ENCODE assay signal across 8 cellular contexts in genomic region chr2:108690001-108690400, GRCh38. TPM values are rescaled to one million over a fixed set of nuclear protein-coding genes. Genes with fewer than 3 reads are reported as not detected.
DNase-seq lines count a peak whose midpoint lies in the region; ATAC-seq and TF ChIP-seq lines count a peak whose summit lies in the region.
"Not testable (repeated sequence)": the region's sequence is repeated elsewhere in the genome, so short reads cannot be mapped to it uniquely, and the experiment has no call there.

No MANE protein-coding gene starts in this region.

- not testable (repeated sequence) for H3K27ac Mint-ChIP-seq in activated naive CD4-positive, alpha-beta T cell treated with anti-CD3 and anti-CD28 coated beads for 36 hours

- not testable (repeated sequence) for H3K4me1 Mint-ChIP-seq in activated naive CD4-positive, alpha-beta T cell treated with anti-CD3 and anti-CD28 coated beads for 36 hours (ENCODE audit: low read depth)

- not testable (repeated sequence) for H3K27ac ChIP-seq in DND-41 (ENCODE audit: low read length); PC-3 (ENCODE audit: low read length)

- BruUV-seq in PC-3 (replicated peaks; lab: Mats Ljungman, UMichigan), result not testable (repeated sequence)

- not testable (repeated sequence) for H2AFZ ChIP-seq in DND-41 (ENCODE audit: low read depth, low read length); PC-3 (ENCODE audit: low read length)

- H3K27me3 Mint-ChIP-seq in activated naive CD4-positive, alpha-beta T cell treated with anti-CD3 and anti-CD28 coated beads for 36 hours (ENCODE audit: low read depth), result not testable (repeated sequence)

- H3K27me3 ChIP-seq in DND-41 (ENCODE audit: insufficient read depth, low read length, poor library complexity); PC-3 (ENCODE audit: low read length): not testable (repeated sequence)

- ATAC-seq in DND-41 (ENCODE audit: insufficient read depth, low read depth), result peak; percentile 91
- peak; percentile 95 for ATAC-seq in GM19438 (IDR thresholded peaks at IDR 0.05; ENCODE audit: low read depth, unreplicated experiment)
- ATAC-seq in HG02588 (IDR thresholded peaks at IDR 0.05; ENCODE audit: unreplicated experiment), result peak; percentile 49
- peak; percentile 96 for ATAC-seq in HG03342 (IDR thresholded peaks at IDR 0.05; ENCODE audit: unreplicated experiment)
- peak; percentile 70 for ATAC-seq in PC-3
- peak; percentile 82 to 84 for ATAC-seq in left cardiac atrium
- ATAC-seq in sciatic nerve, result peak; percentile 59

- not testable (repeated sequence) for H3K4me3 Mint-ChIP-seq in activated naive CD4-positive, alpha-beta T cell treated with anti-CD3 and anti-CD28 coated beads for 36 hours

- H4K20me1 ChIP-seq in DND-41 (ENCODE audit: insufficient read depth, low read length); PC-3 (ENCODE audit: low read length): not testable (repeated sequence)

- CTCF ChIA-PET in PC-3 (lab: Charles Lee); activated naive CD4-positive, alpha-beta T cell treated with anti-CD3 and anti-CD28 coated beads for 36 hours (lab: Charles Lee): not testable (repeated sequence)

- not testable (repeated sequence) for H3K4me3 ChIP-seq in DND-41 (ENCODE audit: low read depth in 1 of 2, low read length in 2 of 2); PC-3 (ENCODE audit: low read length)

- TF ChIP-seq CTCF in DND-41 (IDR thresholded peaks at IDR 0.05; ENCODE audit: borderline replicate concordance, extremely low read depth, low read length, poor library complexity, severe bottlenecking); PC-3 (conservative IDR thresholded peaks at IDR 0.05; ENCODE audit: low read depth, low read length): not testable (repeated sequence)

- not testable (repeated sequence) for H3K9ac ChIP-seq in DND-41 (ENCODE audit: low read depth, low read length); PC-3 (ENCODE audit: low read length)

- not testable (repeated sequence) for H3K4me2 ChIP-seq in DND-41 (ENCODE audit: insufficient read depth, low read length); PC-3 (ENCODE audit: low read length)

- H3K9me3 Mint-ChIP-seq in activated naive CD4-positive, alpha-beta T cell treated with anti-CD3 and anti-CD28 coated beads for 36 hours, result not testable (repeated sequence)

- H3K9me3 ChIP-seq in DND-41 (ENCODE audit: insufficient read depth, low read length, severe bottlenecking); PC-3 (ENCODE audit: low read length): not testable (repeated sequence)

- H3K36me3 Mint-ChIP-seq in activated naive CD4-positive, alpha-beta T cell treated with anti-CD3 and anti-CD28 coated beads for 36 hours (ENCODE audit: low read depth), result not testable (repeated sequence)

- POLR2A ChIA-PET in PC-3 (lab: Charles Lee; ENCODE audit: unreplicated experiment), result not testable (repeated sequence)

- not testable (repeated sequence) for H3K4me1 ChIP-seq in DND-41 (ENCODE audit: insufficient read depth, low read length); PC-3 (ENCODE audit: insufficient read depth, low read length)

- not testable (repeated sequence) for H3K36me3 ChIP-seq in DND-41 (ENCODE audit: insufficient read depth, low read length); PC-3 (ENCODE audit: low read depth, low read length)

- not testable (repeated sequence) for H3K9me2 ChIP-seq in PC-3 (replicated peaks; ENCODE audit: low read length)

- H3K79me2 ChIP-seq in DND-41 (ENCODE audit: insufficient read depth, low read length); PC-3 (ENCODE audit: low read length): not testable (repeated sequence)

- DNase-seq in DND-41, result peak; percentile 20
- not testable (repeated sequence) for DNase-seq in PC-3; left cardiac atrium; sciatic nerve (ENCODE audit: low spot score)
- DNase-seq in activated naive CD4-positive, alpha-beta T cell treated with anti-CD3 and anti-CD28 coated beads for 36 hours, result peak; percentile 15

- H3F3A ChIP-seq in PC-3 (ENCODE audit: low read length, unreplicated experiment), result not testable (repeated sequence)

- intact Hi-C loops in PC-3 (cut with micrococcal nuclease); activated naive CD4-positive, alpha-beta T cell treated with anti-CD3 and anti-CD28 coated beads for 36 hours (cut with micrococcal nuclease); left cardiac atrium (cut with DNase I); sciatic nerve (cut with DNase I): not testable (repeated sequence)

RNA-seq across cellular contexts. Expression of gene RANBP2, which starts 29.3 kb away (rescaled TPM):
- total RNA-seq in PC-3 (2014; rRNA removed), result 39.9 and 42.2 TPM in 2 replicates
- total RNA-seq in activated naive CD4-positive, alpha-beta T cell treated with anti-CD3 and anti-CD28 coated beads for 36 hours, result 10 to 100 TPM; 47.4 to 48.3 TPM
- total RNA-seq in left cardiac atrium, result 10 to 100 TPM; 51.4 to 64.8 TPM
- total RNA-seq in sciatic nerve, result 86.9 TPM
